Comparison of ENCODE assay signal across 34 cellular contexts in the genomic region with DNA sequence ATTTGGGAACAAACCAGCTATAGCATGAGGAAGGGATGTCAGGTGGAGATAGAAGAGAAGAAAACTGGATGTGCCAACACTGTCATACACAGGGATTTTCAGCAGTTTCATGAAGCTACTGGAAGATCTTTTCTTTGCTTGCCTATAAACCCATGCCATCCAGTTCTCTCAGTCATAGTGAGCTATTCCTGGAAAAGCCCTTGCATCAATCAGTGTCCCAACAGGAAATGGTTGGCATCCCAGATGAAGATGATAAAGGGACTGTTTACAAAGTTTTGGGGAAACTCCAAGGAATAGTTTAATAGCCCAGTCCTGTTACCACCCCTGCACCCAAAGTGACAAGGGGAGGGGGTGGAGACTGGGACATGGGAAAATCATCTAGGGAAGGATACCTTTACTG.
"Had no signal": no experiment of that assay in that cellular context is flagged by ENCODE, and none has a peak within 500 bp of the region (broad histone marks: within the 10 kb centered on the region; RNA-seq: fewer than 3 reads in every experiment).

No MANE protein-coding gene starts in this region.

- DNase-seq: Karpas-422, Kasumi-1, MG63, MM.1S, MV-4-11, NCI-H1048, NCI-H1092, NCI-H1092 treated with DMSO at 0.1 percent for 48 hours, NCI-H1105, NCI-H1105 treated with DMSO at 0.1 percent for 48 hours, NCI-H1417, NCI-H1417 treated with DMSO at 0.1 percent for 48 hours, NCI-H1436, NCI-H1436 treated with DMSO at 0.1 percent for 48 hours, NCI-H146, NCI-H1694, NCI-H1694 treated with DMSO at 0.1 percent for 48 hours, NCI-H187, NCI-H187 treated with DMSO at 0.1 percent for 48 hours, NCI-H1930, NCI-H2029, NCI-H2029 treated with DMSO at 0.1 percent for 48 hours, NCI-H2081, NCI-H2081 treated with DMSO at 0.1 percent for 48 hours, NCI-H2107, NCI-H2171, NCI-H2171 treated with DMSO at 0.1 percent for 48 hours, NCI-H226, NCI-H345, NCI-H446, NCI-H446 treated with DMSO at 0.1 percent for 48 hours, NCI-H510A, NCI-H510A treated with DMSO at 0.1 percent for 48 hours, NCI-H524 had no signal
